2 cellular contexts compared by ENCODE assay signal in the genomic region with DNA sequence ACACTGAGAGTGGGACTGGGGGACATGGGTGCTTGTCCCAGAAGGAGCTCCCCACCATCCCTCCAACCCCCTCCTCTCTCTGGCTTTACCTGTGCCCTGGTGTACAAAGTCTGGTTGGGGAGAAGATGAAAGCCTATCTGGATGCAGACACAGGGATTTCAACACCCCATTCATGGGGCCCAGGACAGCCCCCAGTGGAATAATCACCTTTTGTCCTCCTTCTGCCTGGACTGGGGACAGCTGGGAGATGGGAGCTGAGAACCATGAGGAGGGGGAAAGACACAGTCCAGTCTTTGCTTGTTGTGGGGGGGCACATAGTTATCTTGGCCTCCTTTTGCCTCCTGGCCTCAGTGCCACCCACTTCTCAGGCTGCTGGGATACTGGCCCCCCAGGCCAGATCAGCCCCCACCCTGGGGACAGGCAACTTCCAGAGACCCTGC.
TF ChIP-seq lines count a peak whose summit lies in the region.

No MANE protein-coding gene starts in this region.

TF ChIP-seq in GM23338, 12 proteins besides CTCF, POLR2A, EP300 and RAD21 (continued from another document):
- TF ChIP-seq, protein P1, sequence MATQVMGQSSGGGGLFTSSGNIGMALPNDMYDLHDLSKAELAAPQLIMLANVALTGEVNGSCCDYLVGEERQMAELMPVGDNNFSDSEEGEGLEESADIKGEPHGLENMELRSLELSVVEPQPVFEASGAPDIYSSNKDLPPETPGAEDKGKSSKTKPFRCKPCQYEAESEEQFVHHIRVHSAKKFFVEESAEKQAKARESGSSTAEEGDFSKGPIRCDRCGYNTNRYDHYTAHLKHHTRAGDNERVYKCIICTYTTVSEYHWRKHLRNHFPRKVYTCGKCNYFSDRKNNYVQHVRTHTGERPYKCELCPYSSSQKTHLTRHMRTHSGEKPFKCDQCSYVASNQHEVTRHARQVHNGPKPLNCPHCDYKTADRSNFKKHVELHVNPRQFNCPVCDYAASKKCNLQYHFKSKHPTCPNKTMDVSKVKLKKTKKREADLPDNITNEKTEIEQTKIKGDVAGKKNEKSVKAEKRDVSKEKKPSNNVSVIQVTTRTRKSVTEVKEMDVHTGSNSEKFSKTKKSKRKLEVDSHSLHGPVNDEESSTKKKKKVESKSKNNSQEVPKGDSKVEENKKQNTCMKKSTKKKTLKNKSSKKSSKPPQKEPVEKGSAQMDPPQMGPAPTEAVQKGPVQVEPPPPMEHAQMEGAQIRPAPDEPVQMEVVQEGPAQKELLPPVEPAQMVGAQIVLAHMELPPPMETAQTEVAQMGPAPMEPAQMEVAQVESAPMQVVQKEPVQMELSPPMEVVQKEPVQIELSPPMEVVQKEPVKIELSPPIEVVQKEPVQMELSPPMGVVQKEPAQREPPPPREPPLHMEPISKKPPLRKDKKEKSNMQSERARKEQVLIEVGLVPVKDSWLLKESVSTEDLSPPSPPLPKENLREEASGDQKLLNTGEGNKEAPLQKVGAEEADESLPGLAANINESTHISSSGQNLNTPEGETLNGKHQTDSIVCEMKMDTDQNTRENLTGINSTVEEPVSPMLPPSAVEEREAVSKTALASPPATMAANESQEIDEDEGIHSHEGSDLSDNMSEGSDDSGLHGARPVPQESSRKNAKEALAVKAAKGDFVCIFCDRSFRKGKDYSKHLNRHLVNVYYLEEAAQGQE (IDR thresholded peaks at IDR 0.05; ENCODE audit: unreplicated experiment) = no peak
- no peak for TF ChIP-seq STAT1 (IDR thresholded peaks at IDR 0.05; ENCODE audit: unreplicated experiment)
- TF ChIP-seq EZH2 (IDR thresholded peaks at IDR 0.05; ENCODE audit: low read depth, unreplicated experiment) = no peak
- TF ChIP-seq ZNF331 (CRISPR knock-in tag; IDR thresholded peaks at IDR 0.05; ENCODE audit: low read depth) = no peak
- TF ChIP-seq, protein P2, sequence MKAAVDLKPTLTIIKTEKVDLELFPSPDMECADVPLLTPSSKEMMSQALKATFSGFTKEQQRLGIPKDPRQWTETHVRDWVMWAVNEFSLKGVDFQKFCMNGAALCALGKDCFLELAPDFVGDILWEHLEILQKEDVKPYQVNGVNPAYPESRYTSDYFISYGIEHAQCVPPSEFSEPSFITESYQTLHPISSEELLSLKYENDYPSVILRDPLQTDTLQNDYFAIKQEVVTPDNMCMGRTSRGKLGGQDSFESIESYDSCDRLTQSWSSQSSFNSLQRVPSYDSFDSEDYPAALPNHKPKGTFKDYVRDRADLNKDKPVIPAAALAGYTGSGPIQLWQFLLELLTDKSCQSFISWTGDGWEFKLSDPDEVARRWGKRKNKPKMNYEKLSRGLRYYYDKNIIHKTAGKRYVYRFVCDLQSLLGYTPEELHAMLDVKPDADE (IDR thresholded peaks at IDR 0.05) = no peak
- TF ChIP-seq, protein P3, sequence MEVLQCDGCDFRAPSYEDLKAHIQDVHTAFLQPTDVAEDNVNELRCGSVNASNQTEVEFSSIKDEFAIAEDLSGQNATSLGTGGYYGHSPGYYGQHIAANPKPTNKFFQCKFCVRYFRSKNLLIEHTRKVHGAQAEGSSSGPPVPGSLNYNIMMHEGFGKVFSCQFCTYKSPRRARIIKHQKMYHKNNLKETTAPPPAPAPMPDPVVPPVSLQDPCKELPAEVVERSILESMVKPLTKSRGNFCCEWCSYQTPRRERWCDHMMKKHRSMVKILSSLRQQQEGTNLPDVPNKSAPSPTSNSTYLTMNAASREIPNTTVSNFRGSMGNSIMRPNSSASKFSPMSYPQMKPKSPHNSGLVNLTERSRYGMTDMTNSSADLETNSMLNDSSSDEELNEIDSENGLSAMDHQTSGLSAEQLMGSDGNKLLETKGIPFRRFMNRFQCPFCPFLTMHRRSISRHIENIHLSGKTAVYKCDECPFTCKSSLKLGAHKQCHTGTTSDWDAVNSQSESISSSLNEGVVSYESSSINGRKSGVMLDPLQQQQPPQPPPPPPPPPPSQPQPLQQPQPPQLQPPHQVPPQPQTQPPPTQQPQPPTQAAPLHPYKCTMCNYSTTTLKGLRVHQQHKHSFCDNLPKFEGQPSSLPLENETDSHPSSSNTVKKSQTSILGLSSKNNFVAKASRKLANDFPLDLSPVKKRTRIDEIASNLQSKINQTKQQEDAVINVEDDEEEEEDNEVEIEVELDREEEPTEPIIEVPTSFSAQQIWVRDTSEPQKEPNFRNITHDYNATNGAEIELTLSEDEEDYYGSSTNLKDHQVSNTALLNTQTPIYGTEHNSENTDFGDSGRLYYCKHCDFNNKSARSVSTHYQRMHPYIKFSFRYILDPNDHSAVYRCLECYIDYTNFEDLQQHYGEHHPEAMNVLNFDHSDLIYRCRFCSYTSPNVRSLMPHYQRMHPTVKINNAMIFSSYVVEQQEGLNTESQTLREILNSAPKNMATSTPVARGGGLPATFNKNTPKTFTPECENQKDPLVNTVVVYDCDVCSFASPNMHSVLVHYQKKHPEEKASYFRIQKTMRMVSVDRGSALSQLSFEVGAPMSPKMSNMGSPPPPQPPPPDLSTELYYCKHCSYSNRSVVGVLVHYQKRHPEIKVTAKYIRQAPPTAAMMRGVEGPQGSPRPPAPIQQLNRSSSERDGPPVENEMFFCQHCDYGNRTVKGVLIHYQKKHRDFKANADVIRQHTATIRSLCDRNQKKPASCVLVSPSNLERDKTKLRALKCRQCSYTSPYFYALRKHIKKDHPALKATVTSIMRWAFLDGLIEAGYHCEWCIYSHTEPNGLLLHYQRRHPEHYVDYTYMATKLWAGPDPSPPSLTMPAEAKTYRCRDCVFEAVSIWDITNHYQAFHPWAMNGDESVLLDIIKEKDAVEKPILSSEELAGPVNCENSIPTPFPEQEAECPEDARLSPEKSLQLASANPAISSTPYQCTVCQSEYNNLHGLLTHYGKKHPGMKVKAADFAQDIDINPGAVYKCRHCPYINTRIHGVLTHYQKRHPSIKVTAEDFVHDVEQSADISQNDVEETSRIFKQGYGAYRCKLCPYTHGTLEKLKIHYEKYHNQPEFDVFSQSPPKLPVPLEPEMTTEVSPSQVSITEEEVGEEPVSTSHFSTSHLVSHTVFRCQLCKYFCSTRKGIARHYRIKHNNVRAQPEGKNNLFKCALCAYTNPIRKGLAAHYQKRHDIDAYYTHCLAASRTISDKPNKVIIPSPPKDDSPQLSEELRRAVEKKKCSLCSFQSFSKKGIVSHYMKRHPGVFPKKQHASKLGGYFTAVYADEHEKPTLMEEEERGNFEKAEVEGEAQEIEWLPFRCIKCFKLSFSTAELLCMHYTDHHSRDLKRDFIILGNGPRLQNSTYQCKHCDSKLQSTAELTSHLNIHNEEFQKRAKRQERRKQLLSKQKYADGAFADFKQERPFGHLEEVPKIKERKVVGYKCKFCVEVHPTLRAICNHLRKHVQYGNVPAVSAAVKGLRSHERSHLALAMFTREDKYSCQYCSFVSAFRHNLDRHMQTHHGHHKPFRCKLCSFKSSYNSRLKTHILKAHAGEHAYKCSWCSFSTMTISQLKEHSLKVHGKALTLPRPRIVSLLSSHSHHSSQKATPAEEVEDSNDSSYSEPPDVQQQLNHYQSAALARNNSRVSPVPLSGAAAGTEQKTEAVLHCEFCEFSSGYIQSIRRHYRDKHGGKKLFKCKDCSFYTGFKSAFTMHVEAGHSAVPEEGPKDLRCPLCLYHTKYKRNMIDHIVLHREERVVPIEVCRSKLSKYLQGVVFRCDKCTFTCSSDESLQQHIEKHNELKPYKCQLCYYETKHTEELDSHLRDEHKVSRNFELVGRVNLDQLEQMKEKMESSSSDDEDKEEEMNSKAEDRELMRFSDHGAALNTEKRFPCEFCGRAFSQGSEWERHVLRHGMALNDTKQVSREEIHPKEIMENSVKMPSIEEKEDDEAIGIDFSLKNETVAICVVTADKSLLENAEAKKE (CRISPR knock-in tag; IDR thresholded peaks at IDR 0.05) = no peak
- TF ChIP-seq ZNF114 (CRISPR knock-in tag; IDR thresholded peaks at IDR 0.05) = no peak
- no peak for TF ChIP-seq JUNB (IDR thresholded peaks at IDR 0.05; ENCODE audit: unreplicated experiment)
- TF ChIP-seq POLR2AphosphoS5 (IDR thresholded peaks at IDR 0.05; ENCODE audit: low read depth) = no peak

TF ChIP-seq in WTC11, 78 proteins besides CTCF, POLR2A, EP300 and RAD21 (continued from another document):
- TF ChIP-seq ZBTB21 (CRISPR knock-in tag; IDR thresholded peaks at IDR 0.05; ENCODE audit: borderline replicate concordance) (no peak), ZNF138 (CRISPR knock-in tag; conservative IDR thresholded peaks at IDR 0.05) (no peak), KAT7 (CRISPR knock-in tag; IDR thresholded peaks at IDR 0.05; ENCODE audit: borderline replicate concordance) (no peak), ELF4 (CRISPR knock-in tag; IDR thresholded peaks at IDR 0.05; ENCODE audit: low read depth) (no peak), NR2C2 (CRISPR knock-in tag; IDR thresholded peaks at IDR 0.05) (no peak)
- TF ChIP-seq, protein P4, sequence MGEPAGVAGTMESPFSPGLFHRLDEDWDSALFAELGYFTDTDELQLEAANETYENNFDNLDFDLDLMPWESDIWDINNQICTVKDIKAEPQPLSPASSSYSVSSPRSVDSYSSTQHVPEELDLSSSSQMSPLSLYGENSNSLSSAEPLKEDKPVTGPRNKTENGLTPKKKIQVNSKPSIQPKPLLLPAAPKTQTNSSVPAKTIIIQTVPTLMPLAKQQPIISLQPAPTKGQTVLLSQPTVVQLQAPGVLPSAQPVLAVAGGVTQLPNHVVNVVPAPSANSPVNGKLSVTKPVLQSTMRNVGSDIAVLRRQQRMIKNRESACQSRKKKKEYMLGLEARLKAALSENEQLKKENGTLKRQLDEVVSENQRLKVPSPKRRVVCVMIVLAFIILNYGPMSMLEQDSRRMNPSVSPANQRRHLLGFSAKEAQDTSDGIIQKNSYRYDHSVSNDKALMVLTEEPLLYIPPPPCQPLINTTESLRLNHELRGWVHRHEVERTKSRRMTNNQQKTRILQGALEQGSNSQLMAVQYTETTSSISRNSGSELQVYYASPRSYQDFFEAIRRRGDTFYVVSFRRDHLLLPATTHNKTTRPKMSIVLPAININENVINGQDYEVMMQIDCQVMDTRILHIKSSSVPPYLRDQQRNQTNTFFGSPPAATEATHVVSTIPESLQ (CRISPR knock-in tag; IDR thresholded peaks at IDR 0.05) = no peak
- TF ChIP-seq, protein P5, sequence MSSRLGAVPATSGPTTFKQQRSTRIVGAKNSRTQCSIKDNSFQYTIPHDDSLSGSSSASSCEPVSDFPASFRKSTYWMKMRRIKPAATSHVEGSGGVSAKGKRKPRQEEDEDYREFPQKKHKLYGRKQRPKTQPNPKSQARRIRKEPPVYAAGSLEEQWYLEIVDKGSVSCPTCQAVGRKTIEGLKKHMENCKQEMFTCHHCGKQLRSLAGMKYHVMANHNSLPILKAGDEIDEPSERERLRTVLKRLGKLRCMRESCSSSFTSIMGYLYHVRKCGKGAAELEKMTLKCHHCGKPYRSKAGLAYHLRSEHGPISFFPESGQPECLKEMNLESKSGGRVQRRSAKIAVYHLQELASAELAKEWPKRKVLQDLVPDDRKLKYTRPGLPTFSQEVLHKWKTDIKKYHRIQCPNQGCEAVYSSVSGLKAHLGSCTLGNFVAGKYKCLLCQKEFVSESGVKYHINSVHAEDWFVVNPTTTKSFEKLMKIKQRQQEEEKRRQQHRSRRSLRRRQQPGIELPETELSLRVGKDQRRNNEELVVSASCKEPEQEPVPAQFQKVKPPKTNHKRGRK (CRISPR knock-in tag; IDR thresholded peaks at IDR 0.05; ENCODE audit: borderline replicate concordance) = no peak
- TF ChIP-seq, protein P6, sequence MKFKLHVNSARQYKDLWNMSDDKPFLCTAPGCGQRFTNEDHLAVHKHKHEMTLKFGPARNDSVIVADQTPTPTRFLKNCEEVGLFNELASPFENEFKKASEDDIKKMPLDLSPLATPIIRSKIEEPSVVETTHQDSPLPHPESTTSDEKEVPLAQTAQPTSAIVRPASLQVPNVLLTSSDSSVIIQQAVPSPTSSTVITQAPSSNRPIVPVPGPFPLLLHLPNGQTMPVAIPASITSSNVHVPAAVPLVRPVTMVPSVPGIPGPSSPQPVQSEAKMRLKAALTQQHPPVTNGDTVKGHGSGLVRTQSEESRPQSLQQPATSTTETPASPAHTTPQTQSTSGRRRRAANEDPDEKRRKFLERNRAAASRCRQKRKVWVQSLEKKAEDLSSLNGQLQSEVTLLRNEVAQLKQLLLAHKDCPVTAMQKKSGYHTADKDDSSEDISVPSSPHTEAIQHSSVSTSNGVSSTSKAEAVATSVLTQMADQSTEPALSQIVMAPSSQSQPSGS (CRISPR knock-in tag; IDR thresholded peaks at IDR 0.05; ENCODE audit: borderline replicate concordance, low read depth) = no peak
